ENCODE assay signal across 1 cellular context in the genomic region with DNA sequence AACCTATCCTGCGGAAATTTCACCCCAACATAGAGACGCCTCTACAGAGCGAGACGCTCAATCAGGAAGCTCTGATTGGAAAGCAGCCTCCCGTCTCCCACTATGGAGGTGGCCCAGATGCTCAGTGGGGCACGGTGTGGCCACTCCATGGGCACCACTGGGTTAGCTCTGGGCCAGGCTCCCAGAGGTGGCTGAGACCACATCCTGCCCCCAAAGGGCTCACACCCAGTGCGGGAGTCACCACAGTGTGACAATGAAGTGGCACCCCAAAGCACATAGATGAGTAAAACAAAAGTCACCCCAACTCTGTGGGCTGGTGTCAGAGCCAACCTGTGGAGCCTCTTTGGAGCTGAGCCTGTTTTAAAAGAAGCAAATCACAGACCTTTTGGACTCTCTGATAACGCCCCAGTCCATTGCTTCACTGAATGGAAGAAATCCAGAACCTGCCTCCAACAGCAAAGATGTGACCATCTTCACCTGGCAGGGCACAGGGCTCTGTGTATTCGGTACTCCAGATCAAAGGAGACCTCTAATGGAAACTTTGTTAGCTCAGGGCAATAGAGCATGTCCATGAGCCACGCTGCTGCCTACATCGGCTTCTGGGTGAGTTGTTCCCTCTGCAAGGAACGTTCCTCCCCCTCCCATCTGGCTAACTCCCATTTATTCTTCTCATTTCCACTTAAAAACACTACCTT.
TF ChIP-seq lines count a peak whose summit lies in the region.

No MANE protein-coding gene starts in this region.

TF ChIP-seq in GM12878, 131 proteins besides CTCF, POLR2A, EP300 and RAD21:
- TF ChIP-seq GABPA (IDR thresholded peaks at IDR 0.05; ENCODE audit: low read depth), result no peak
- peak; percentile 56; the same call in 1 of the 2 replicates for TF ChIP-seq PAX5 (IDR thresholded peaks at IDR 0.05; ENCODE audit: borderline replicate concordance, low read depth, low read length)
- TF ChIP-seq EED (IDR thresholded peaks at IDR 0.05; ENCODE audit: low read depth), result peak; percentile 54; the same call in 1 of the 2 replicates
- peak; percentile 14; the same call in 1 of the 2 replicates for TF ChIP-seq RUNX3 (IDR thresholded peaks at IDR 0.05; ENCODE audit: low read length)
- TF ChIP-seq, protein P1, sequence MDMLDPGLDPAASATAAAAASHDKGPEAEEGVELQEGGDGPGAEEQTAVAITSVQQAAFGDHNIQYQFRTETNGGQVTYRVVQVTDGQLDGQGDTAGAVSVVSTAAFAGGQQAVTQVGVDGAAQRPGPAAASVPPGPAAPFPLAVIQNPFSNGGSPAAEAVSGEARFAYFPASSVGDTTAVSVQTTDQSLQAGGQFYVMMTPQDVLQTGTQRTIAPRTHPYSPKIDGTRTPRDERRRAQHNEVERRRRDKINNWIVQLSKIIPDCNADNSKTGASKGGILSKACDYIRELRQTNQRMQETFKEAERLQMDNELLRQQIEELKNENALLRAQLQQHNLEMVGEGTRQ (IDR thresholded peaks at IDR 0.05; ENCODE audit: borderline replicate concordance, low read depth, low read length), result no peak
